Comparison of ENCODE assay signal across 8 cellular contexts in the genomic region with DNA sequence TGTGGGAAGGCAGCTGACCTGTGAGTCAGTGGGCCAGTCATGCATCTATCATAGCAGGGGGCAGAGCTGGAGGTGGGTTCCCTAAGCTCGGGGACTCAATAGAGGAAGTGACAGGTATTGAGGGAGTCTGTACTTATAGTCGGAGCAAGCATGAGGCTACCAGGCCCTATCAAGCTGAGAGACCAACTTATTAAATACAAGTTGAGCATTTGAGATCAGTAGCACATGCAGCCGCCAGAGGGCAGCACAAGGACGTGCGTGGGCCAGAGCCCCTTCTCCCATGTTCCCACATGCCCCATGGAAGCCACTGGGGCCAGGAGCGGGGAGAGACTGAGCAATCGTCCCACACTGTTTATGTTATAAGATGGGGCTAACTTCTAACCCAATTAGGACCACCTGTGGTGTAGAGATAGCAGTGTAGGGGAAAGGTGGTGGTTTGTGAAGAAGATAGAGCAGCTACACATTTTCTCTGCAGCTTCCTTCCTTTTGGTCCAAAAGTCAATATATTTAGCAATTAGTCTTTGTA. TPM values are rescaled to one million over a fixed set of nuclear protein-coding genes. Genes with fewer than 3 reads are reported as not detected.
DNase-seq lines count a peak whose midpoint lies in the region; ATAC-seq and TF ChIP-seq lines count a peak whose summit lies in the region.

No MANE protein-coding gene starts in this region.

- no peak overlapping the region for H3K27ac ChIP-seq in SJCRH30
- H3K27ac ChIP-seq in right atrium auricular region = no peak overlapping the region

- H3K9me3 ChIP-seq in SJCRH30 (replicated peaks) (no peaks in the 10 kb centered on the region), right atrium auricular region (no peaks in the 10 kb centered on the region)

- TF ChIP-seq CTCF in right atrium auricular region (IDR thresholded peaks at IDR 0.05) = peak; percentile 40 to 69

- peak; percentile 54 for ATAC-seq in HG03521 (IDR thresholded peaks at IDR 0.05; ENCODE audit: unreplicated experiment)

- H3K27me3 ChIP-seq in SJCRH30 (no peaks in the 10 kb centered on the region), right atrium auricular region (no peaks in the 10 kb centered on the region)

- H3K36me3 ChIP-seq in SJCRH30 (no peaks in the 10 kb centered on the region), right atrium auricular region (peaks cover 15% of the 10 kb centered on the region)

- H3K4me1 ChIP-seq in SJCRH30 = no peaks in the 10 kb centered on the region; the same call in 1 of the 2 replicates
- no peaks in the 10 kb centered on the region for H3K4me1 ChIP-seq in right atrium auricular region

- H3K4me3 ChIP-seq in SJCRH30 = no peak overlapping the region
- no peak overlapping the region for H3K4me3 ChIP-seq in right atrium auricular region

- DNase-seq in SIG-M5 treated with dmso at 0.1 percent for 504 hours (lab: John Stamatoyannopoulos, UW; ENCODE audit: unreplicated experiment) (peak; percentile 45), SIG-M5 (lab: John Stamatoyannopoulos, UW) (no peak), SJCRH30 (peak; percentile 80 to 87), right atrium auricular region (ENCODE audit: low spot score) (no peak), epidermal melanocyte (ENCODE audit: insufficient read length, low spot score) (no peak)
- peak; percentile 4 to 52 (median 16) for DNase-seq in activated naive CD4-positive, alpha-beta T cell (lab: John Stamatoyannopoulos, UW)
- peak in 3 of 4 experiments; percentile 23 to 32 (median 28) for DNase-seq in stimulated activated CD4-positive, alpha-beta T cell treated with anti-CD3 and anti-CD28 coated beads, Interleukin-1b, Interleukin-23, amount 100 ng/mL, for 24 hours (ENCODE audit: low read depth in 4 of 4, low spot score in 1 of 4)

RNA-seq across cellular contexts. Expression of gene STK31, which starts 13.0 kb away (rescaled TPM):
- total RNA-seq in SJCRH30 (2014; rRNA removed; shearing (Covaris generic)) = 0.08 TPM in 1 of 2 replicates, not detected in the other
- under 1 TPM in 1 of 2 donors, not detected in 1; 0.33 TPM for total RNA-seq in right atrium auricular region

RNA-seq across cellular contexts. Expression of gene FAM221A, which starts 17.0 kb away (rescaled TPM):
- 1.5 and 1.8 TPM in 2 replicates for total RNA-seq in SJCRH30 (2014; rRNA removed; shearing (Covaris generic))
- 1 to 10 TPM; 5.5 to 6.5 TPM for total RNA-seq in right atrium auricular region

Comparison
In these comparisons a context has a peak if more than half of its experiments do, and no peak if none do; other contexts are left out.
1. DNase-seq: peak in SIG-M5 treated with dmso at 0.1 percent for 504 hours (single experiment), SJCRH30 (2 of 2), activated naive CD4-positive, alpha-beta T cell (4 of 4) and stimulated activated CD4-positive, alpha-beta T cell treated with anti-CD3 and anti-CD28 coated beads, Interleukin-1b, Interleukin-23, amount 100 ng/mL, for 24 hours (3 of 4); none in SIG-M5 (single experiment), right atrium auricular region (single experiment) and epidermal melanocyte (single experiment).